Comparison of ENCODE assay signal across 8 cellular contexts in genomic region chr19:48795055-48795854, GRCh38. TPM values are rescaled to one million over a fixed set of nuclear protein-coding genes. Genes with fewer than 3 reads are reported as not detected.
DNase-seq lines count a peak whose midpoint lies in the region; ATAC-seq and TF ChIP-seq lines count a peak whose summit lies in the region.

No MANE protein-coding gene starts in this region.

- TF ChIP-seq CTCF in epithelial cell of proximal tubule (conservative IDR thresholded peaks at IDR 0.05; ENCODE audit: low read depth, low read length), result peak; percentile 96

- peak; percentile 75 for ATAC-seq in GM21447 (IDR thresholded peaks at IDR 0.05; ENCODE audit: unreplicated experiment)

- DNase-seq in COR-L47 (lab: John Stamatoyannopoulos, UW) (peak; percentile 90), HuH-7 (ENCODE audit: low spot score) (peak; percentile 87), OCI-M2 (lab: John Stamatoyannopoulos, UW; ENCODE audit: unreplicated experiment) (peak; percentile 92), activated T-cell treated with anti-CD3 and anti-CD28 coated beads for 48 hours (ENCODE audit: low read depth) (peak; percentile 77), epithelial cell of proximal tubule (ENCODE audit: low read depth) (peak; percentile 66), mucosa of gallbladder (ENCODE audit: low spot score) (peak; percentile 93)
- DNase-seq in stimulated activated CD8-positive, alpha-beta memory T cell treated with anti-CD3 and anti-CD28 coated beads, Interleukin-4, amount 100 ng/mL, for 1 hour (ENCODE audit: low read depth in 2 of 2, low spot score in 1 of 2), result peak; percentile 63 to 66

- H3K4me3 ChIP-seq in epithelial cell of proximal tubule (ENCODE audit: low read depth, low read length), result peak overlapping the region; percentile 49

RNA-seq across cellular contexts. Expression of gene BCAT2, which starts 15.6 kb away (rescaled TPM):
- total RNA-seq in epithelial cell of proximal tubule (45.5 and 60.7 TPM in 2 replicates), mucosa of gallbladder (56.3 TPM)

RNA-seq across cellular contexts. Expression of gene FGF21, which starts 39.9 kb away (rescaled TPM):
- total RNA-seq in epithelial cell of proximal tubule, result not detected in 2 replicates
- total RNA-seq in mucosa of gallbladder, result not detected

RNA-seq across cellular contexts. Expression of gene HSD17B14, which starts 41.0 kb away (rescaled TPM):
- total RNA-seq in epithelial cell of proximal tubule (2.2 and 2.8 TPM in 2 replicates), mucosa of gallbladder (10.6 TPM)

RNA-seq across cellular contexts. Expression of gene FUT1, which starts 42.8 kb away (rescaled TPM):
- total RNA-seq in epithelial cell of proximal tubule (2.9 and 3.0 TPM in 2 replicates), mucosa of gallbladder (1.0 TPM)

RNA-seq across cellular contexts. Expression of gene IZUMO1, which starts 48.5 kb away (rescaled TPM):
- not detected in 2 replicates for total RNA-seq in epithelial cell of proximal tubule
- 0.20 TPM for total RNA-seq in mucosa of gallbladder

Comparison
In these comparisons a context has a peak if more than half of its experiments do, and no peak if none do; other contexts are left out.
1. Peak in every context shown above with its lines: DNase-seq, ATAC-seq and H3K4me3 ChIP-seq.